28 cellular contexts compared by ENCODE assay signal in genomic region chr22:25146311-25146710, GRCh38. TPM values are rescaled to one million over a fixed set of nuclear protein-coding genes. Genes with fewer than 3 reads are reported as not detected.
"Had no signal": no experiment of that assay in that cellular context is flagged by ENCODE, and none has a peak within 500 bp of the region (broad histone marks: within the 10 kb centered on the region; RNA-seq: fewer than 3 reads in every experiment).

No MANE protein-coding gene starts in this region.

- FAIRE-seq: TTC549 had no signal

- H3K4me3 ChIP-seq: body of pancreas, left ventricle myocardium inferior, prostate gland, right atrium auricular region, tibial artery had no signal

- H3K27ac ChIP-seq: epithelial cell of prostate, left ventricle myocardium inferior, prostate gland, right atrium auricular region, tibial artery, WERI-Rb-1 had no signal

- H3K36me3 ChIP-seq: left ventricle myocardium inferior, prostate gland, right atrium auricular region, tibial artery, WERI-Rb-1 had no signal

- H3K27me3 ChIP-seq: body of pancreas, right atrium auricular region, tibial artery had no signal

- DNase-seq: activated CD4-positive, alpha-beta T cell treated with anti-CD3 and anti-CD28 coated beads, Interleukin-2, amount 10 ng/mL, durations not matched to agents 7 days and 5 days; activated CD4-positive, CD25-positive, alpha-beta regulatory T cell treated with anti-CD3 and anti-CD28 coated beads, Interleukin-2, amount 50 U/mL, for 72 hours; activated CD8-positive, alpha-beta T cell treated with anti-CD3 and anti-CD28 coated beads, Interleukin-2, amount 10 ng/mL, durations not matched to agents 7 days and 5 days; activated gamma-delta T cell; activated naive CD4-positive, alpha-beta T cell treated with anti-CD3 and anti-CD28 coated beads, Interleukin-2, amount 50 U/mL, for 16 hours; activated naive CD8-positive, alpha-beta T cell treated with anti-CD3 and anti-CD28 coated beads, Interleukin-2, amount 50 U/mL, for 24 hours; body of pancreas; foreskin melanocyte; glutamatergic neuron; hippocampal formation; left ventricle myocardium inferior; mammary epithelial cell; naive thymus-derived CD8-positive, alpha-beta T cell; stimulated activated CD4-positive, alpha-beta T cell treated with anti-CD3 and anti-CD28 coated beads, Interleukin-12 subunit alpha, Interleukin-12 subunit beta, amount 100 ng/mL, for 4 hours; stimulated activated CD4-positive, alpha-beta T cell treated with anti-CD3 and anti-CD28 coated beads, Interleukin-4, amount 100 ng/mL, for 4 hours; stimulated activated naive CD8-positive, alpha-beta T cell treated with anti-CD3 and anti-CD28 coated beads, Interleukin-15, Interleukin-2, amounts not matched to agents 100 U/mL and 50 U/mL, for 24 hours; T-helper 1 cell; tibial artery; WERI-Rb-1 had no signal

- H3K9me3 ChIP-seq: body of pancreas, left ventricle myocardium inferior, prostate gland, right atrium auricular region, tibial artery had no signal

RNA-seq across cellular contexts. Expression of gene CRYBB3, which starts 53.3 kb away (rescaled TPM):
- total RNA-seq: activated CD8-positive, alpha-beta T cell treated with anti-CD3 and anti-CD28 coated beads, Interleukin-2, amount 10 ng/mL, durations not matched to agents 7 days and 5 days; body of pancreas; cardiac septum; left ventricle myocardium inferior; mammary epithelial cell; naive thymus-derived CD8-positive, alpha-beta T cell; osteoblast; right atrium auricular region; skeletal muscle tissue; subcutaneous adipose tissue; ureter had no signal
- polyA plus RNA-seq: naive thymus-derived CD8-positive, alpha-beta T cell had no signal
